14 cellular contexts compared by ENCODE assay signal in the genomic region with DNA sequence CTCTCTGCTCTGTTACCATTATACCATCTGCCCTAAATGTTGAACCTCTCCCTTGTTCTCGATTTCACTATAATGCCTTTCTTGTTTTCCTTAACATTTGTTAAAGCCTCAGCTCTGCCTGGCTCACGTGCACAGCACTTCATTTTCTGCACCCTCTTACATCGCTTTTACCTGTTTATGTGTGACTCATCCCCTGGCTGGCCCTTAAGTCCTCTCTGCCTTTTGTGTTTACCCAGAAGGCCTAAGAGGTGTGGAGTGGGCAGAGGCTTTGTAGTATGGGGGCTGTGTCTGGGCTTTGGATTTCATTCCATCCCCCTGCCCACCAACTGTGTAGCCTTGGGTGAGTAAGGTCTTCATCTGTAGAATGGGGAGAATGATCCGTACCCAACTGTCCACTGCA. TPM values are rescaled to one million over a fixed set of nuclear protein-coding genes. Genes with fewer than 3 reads are reported as not detected.
A peak's percentile ranks its signal among the peaks of the same experiment; 100 is the strongest.
DNase-seq lines count a peak whose midpoint lies in the region; ATAC-seq and TF ChIP-seq lines count a peak whose summit lies in the region.
"Had no signal": no experiment of that assay in that cellular context is flagged by ENCODE, and none has a peak within 500 bp of the region (broad histone marks: within the 10 kb centered on the region; RNA-seq: fewer than 3 reads in every experiment).

No MANE protein-coding gene starts in this region.

- peaks cover 54% of the 10 kb centered on the region for H3K36me3 ChIP-seq in IMR-90 (ENCODE audit: control insufficient read depth, insufficient read depth, low read length)

- CTCF ChIA-PET in IMR-90 (lab: Yijun Ruan, JAX), result interaction anchor here (0.6 kb wide), 2 partner anchors 81 to 282 kb away, joined by 3 read pairs; no protein-coding TSS in a partner anchor

- dilution Hi-C loops in IMR-90 (cut with HindIII; ENCODE audit: low sequenced_read_pairs, unreplicated experiment), result no loop called here

- H3K79me1 ChIP-seq in IMR-90 (ENCODE audit: low read depth in 1 of 2, low read length in 2 of 2), result no peaks in the 10 kb centered on the region

- H2AK5ac ChIP-seq in IMR-90 (ENCODE audit: low read depth, low read length), result no peak overlapping the region

- H3K18ac ChIP-seq in IMR-90 (ENCODE audit: low read depth, low read length), result no peak overlapping the region

- H4K5ac ChIP-seq in IMR-90 (ENCODE audit: low read depth, low read length), result no peak overlapping the region

- H3K56ac ChIP-seq in IMR-90 (ENCODE audit: extremely low read depth, insufficient read depth, low read length), result no peak overlapping the region

- no peak overlapping the region for H2AK9ac ChIP-seq in IMR-90 (replicated peaks; ENCODE audit: low read depth, low read length, poor library complexity)

- no peak overlapping the region for H3K23ac ChIP-seq in IMR-90 (ENCODE audit: low read depth, low read length)

- H3K14ac ChIP-seq in IMR-90 (replicated peaks; ENCODE audit: low read depth, low read length), result no peak overlapping the region

- peak; percentile 10 for DNase-seq in NCI-H345 (lab: John Stamatoyannopoulos, UW)
- DNase-seq in NCI-H345 treated with DMSO at 0.1 percent for 48 hours (lab: John Stamatoyannopoulos, UW; ENCODE audit: unreplicated experiment), result no peak
- DNase-seq in IMR-90, result peak; percentile 11
- peak; percentile 50 for DNase-seq in NCI-H510A (lab: John Stamatoyannopoulos, UW)
- DNase-seq in islet precursor cell, result peak; percentile 54
- DNase-seq in head of caudate nucleus, result no peak
- DNase-seq in CD1c-positive myeloid dendritic cell (ENCODE audit: extremely low spot score), result no peak
- DNase-seq: GF-D8, Kasumi-1, NCI-H1694, NCI-H446 had no signal

- H3K4me2 ChIP-seq in IMR-90 (ENCODE audit: low read depth, low read length), result no peak overlapping the region
- H3K4me2 ChIP-seq: GM23338 had no signal

- TF ChIP-seq POLR2A in IMR-90 (IDR thresholded peaks at IDR 0.05; ENCODE audit: low read depth, low read length), result no peak

- TF ChIP-seq CTCF in IMR-90 (conservative IDR thresholded peaks at IDR 0.05; ENCODE audit: low read depth, low read length), result no peak

- H3K9me1 ChIP-seq in IMR-90 (ENCODE audit: insufficient read depth, low read length), result 0 out of 2 replicates have a peak, but pooled peaks cover 3% of the 10 kb centered on the region

- H3K4ac ChIP-seq in IMR-90 (ENCODE audit: low read depth, low read length), result no peak overlapping the region

- no peaks in the 10 kb centered on the region for H3K27me3 ChIP-seq in IMR-90 (ENCODE audit: control insufficient read depth, insufficient read depth, low read length)

- no peak for TF ChIP-seq RAD21 in IMR-90 (IDR thresholded peaks at IDR 0.05; ENCODE audit: low read length)

- no peak overlapping the region for H2AFZ ChIP-seq in IMR-90 (replicated peaks; ENCODE audit: low read length, poor library complexity)
- H2AFZ ChIP-seq: GM23338 had no signal

- POLR2A ChIA-PET in IMR-90 (lab: Charles Lee; ENCODE audit: unreplicated experiment), result no interaction called here

- H2BK120ac ChIP-seq in IMR-90 (ENCODE audit: low read depth, low read length), result no peak overlapping the region

- no TSS peak for BruUV-seq in IMR-90 (replicated peaks; lab: Mats Ljungman, UMichigan)

- no peak overlapping the region for H3K9ac ChIP-seq in IMR-90 (ENCODE audit: low read depth, low read length)

- peaks cover 1% of the 10 kb centered on the region for H3K4me1 ChIP-seq in IMR-90 (ENCODE audit: control insufficient read depth, insufficient read depth, low read length)

- in situ Hi-C loops in IMR-90 (cut with MboI; ENCODE audit: low sequenced_read_pairs), result no loop called here

- 0 out of 2 replicates have a peak, but pooled peaks cover 3% of the 10 kb centered on the region for H4K20me1 ChIP-seq in IMR-90 (ENCODE audit: insufficient read depth, low read length)

- no peak overlapping the region for H2BK15ac ChIP-seq in IMR-90 (ENCODE audit: low read depth, low read length)

- H3K27ac ChIP-seq in IMR-90 (ENCODE audit: insufficient read depth, low read length), result no peak overlapping the region

- no peak overlapping the region for H2BK5ac ChIP-seq in IMR-90 (ENCODE audit: low read depth, low read length, poor library complexity, severe bottlenecking)

- intact Hi-C loops in IMR-90 (cut with micrococcal nuclease), result no loop called here
- intact Hi-C loops in head of caudate nucleus (cut with DNase I), result no loop called here

- H3K9me3 ChIP-seq in IMR-90 (ENCODE audit: control insufficient read depth, insufficient read depth, low read length), result no peaks in the 10 kb centered on the region

- H4K8ac ChIP-seq in IMR-90 (ENCODE audit: low read depth in 2 of 2, low read length in 2 of 2), result no peak overlapping the region

- 78% methylated on average over 2 of the region's 4 CpGs; no CpG with 5 or more reads in 1 of the 2 experiments for WGBS in IMR-90 (ENCODE audit: extremely low coverage in 2 of 2, insufficient read length in 1 of 2), 2 experiments

- H2BK20ac ChIP-seq in IMR-90 (ENCODE audit: low read depth, low read length), result no peak overlapping the region

- H3K4me3 ChIP-seq in IMR-90 (ENCODE audit: insufficient read depth, low read depth, low read length), result no peak overlapping the region
- H3K4me3 ChIP-seq: GM23338 had no signal

- ATAC-seq in IMR-90 (ENCODE audit: low read depth) (no peak), HG02763 (IDR thresholded peaks at IDR 0.05; ENCODE audit: unreplicated experiment) (no peak)
- ATAC-seq: GM23338, SK-N-SH treated with all-trans-retinoic acid at 6 μM for 48 hours had no signal

- H4K91ac ChIP-seq in IMR-90 (ENCODE audit: insufficient read depth, low read depth, low read length), result no peak overlapping the region

TF ChIP-seq in IMR-90, 13 proteins besides CTCF, POLR2A, EP300 and RAD21:
- TF ChIP-seq FOS (IDR thresholded peaks at IDR 0.05; ENCODE audit: low read depth, low read length) (no peak), ELK1 (IDR thresholded peaks at IDR 0.05; ENCODE audit: borderline replicate concordance, low read depth, low read length) (no peak), RFX5 (IDR thresholded peaks at IDR 0.05; ENCODE audit: low read depth, low read length) (no peak), MAZ (IDR thresholded peaks at IDR 0.05; ENCODE audit: borderline replicate concordance, low read depth, low read length) (no peak), MAFK (IDR thresholded peaks at IDR 0.05; ENCODE audit: low read depth, low read length) (no peak), CEBPB (IDR thresholded peaks at IDR 0.05; ENCODE audit: low read depth, low read length) (no peak), BHLHE40 (IDR thresholded peaks at IDR 0.05; ENCODE audit: low read depth, low read length) (no peak), NFE2L2 (IDR thresholded peaks at IDR 0.05; ENCODE audit: low read depth, low read length) (no peak), CHD1 (IDR thresholded peaks at IDR 0.05; ENCODE audit: low read depth, low read length) (no peak), RCOR1 (IDR thresholded peaks at IDR 0.05; ENCODE audit: insufficient replicate concordance, low read length) (no peak), USF2 (IDR thresholded peaks at IDR 0.05; ENCODE audit: low read depth, low read length) (no peak), MXI1 (IDR thresholded peaks at IDR 0.05; ENCODE audit: borderline replicate concordance, low read depth, low read length) (no peak), SMC3 (IDR thresholded peaks at IDR 0.05; ENCODE audit: low read depth, low read length) (no peak)

RNA-seq across cellular contexts. Expression of gene UBE3B, which starts 36.5 kb away (rescaled TPM):
- total RNA-seq in IMR-90 (2012; rRNA removed), result 18.8 and 19.4 TPM in 2 replicates
- polyA plus RNA-seq in IMR-90 (2012; rRNA removed), result 24.3 and 24.9 TPM in 2 replicates
- polyA plus RNA-seq in IMR-90 (2012; cell fraction: cytosol; rRNA removed), result 17.0 and 19.0 TPM in 2 replicates
- polyA plus RNA-seq in IMR-90 (2012; cell fraction: nucleus; rRNA removed; ENCODE audit: low replicate concordance), result 49.8 and 61.5 TPM in 2 replicates

RNA-seq across cellular contexts. Expression of gene KCTD10, which starts 36.9 kb away (rescaled TPM):
- 72.1 and 77.2 TPM in 2 replicates for total RNA-seq in IMR-90 (2012; rRNA removed)
- 82.8 and 88.4 TPM in 2 replicates for polyA plus RNA-seq in IMR-90 (2012; rRNA removed)
- polyA plus RNA-seq in IMR-90 (2012; cell fraction: cytosol; rRNA removed), result 59.8 and 83.6 TPM in 2 replicates
- polyA plus RNA-seq in IMR-90 (2012; cell fraction: nucleus; rRNA removed; ENCODE audit: low replicate concordance), result 122 and 137 TPM in 2 replicates

RNA-seq across cellular contexts. Expression of gene MMAB, which starts 59.3 kb away (rescaled TPM):
- 14.2 and 16.5 TPM in 2 replicates for total RNA-seq in IMR-90 (2012; rRNA removed)
- polyA plus RNA-seq in IMR-90 (2012; rRNA removed), result 16.9 and 17.3 TPM in 2 replicates
- 16.1 and 18.4 TPM in 2 replicates for polyA plus RNA-seq in IMR-90 (2012; cell fraction: cytosol; rRNA removed)
- polyA plus RNA-seq in IMR-90 (2012; cell fraction: nucleus; rRNA removed; ENCODE audit: low replicate concordance), result 16.9 and 21.4 TPM in 2 replicates

RNA-seq across cellular contexts. Expression of gene MVK, which starts 59.6 kb away (rescaled TPM):
- total RNA-seq in IMR-90 (2012; rRNA removed), result 6.6 and 6.9 TPM in 2 replicates
- polyA plus RNA-seq in IMR-90 (2012; rRNA removed), result 11.5 and 12.2 TPM in 2 replicates
- 9.8 and 11.6 TPM in 2 replicates for polyA plus RNA-seq in IMR-90 (2012; cell fraction: cytosol; rRNA removed)
- 12.4 and 22.5 TPM in 2 replicates for polyA plus RNA-seq in IMR-90 (2012; cell fraction: nucleus; rRNA removed; ENCODE audit: low replicate concordance)

Comparison
In these comparisons a context has a peak if more than half of its experiments do, and no peak if none do; other contexts are left out.
1. DNase-seq: peak in NCI-H345 (single experiment), IMR-90 (single experiment), NCI-H510A (single experiment) and islet precursor cell (single experiment); none in NCI-H345 treated with DMSO at 0.1 percent for 48 hours (single experiment), head of caudate nucleus (0 of 42) and CD1c-positive myeloid dendritic cell (single experiment).